Comparison of ENCODE assay signal across 8 cellular contexts in the genomic region with DNA sequence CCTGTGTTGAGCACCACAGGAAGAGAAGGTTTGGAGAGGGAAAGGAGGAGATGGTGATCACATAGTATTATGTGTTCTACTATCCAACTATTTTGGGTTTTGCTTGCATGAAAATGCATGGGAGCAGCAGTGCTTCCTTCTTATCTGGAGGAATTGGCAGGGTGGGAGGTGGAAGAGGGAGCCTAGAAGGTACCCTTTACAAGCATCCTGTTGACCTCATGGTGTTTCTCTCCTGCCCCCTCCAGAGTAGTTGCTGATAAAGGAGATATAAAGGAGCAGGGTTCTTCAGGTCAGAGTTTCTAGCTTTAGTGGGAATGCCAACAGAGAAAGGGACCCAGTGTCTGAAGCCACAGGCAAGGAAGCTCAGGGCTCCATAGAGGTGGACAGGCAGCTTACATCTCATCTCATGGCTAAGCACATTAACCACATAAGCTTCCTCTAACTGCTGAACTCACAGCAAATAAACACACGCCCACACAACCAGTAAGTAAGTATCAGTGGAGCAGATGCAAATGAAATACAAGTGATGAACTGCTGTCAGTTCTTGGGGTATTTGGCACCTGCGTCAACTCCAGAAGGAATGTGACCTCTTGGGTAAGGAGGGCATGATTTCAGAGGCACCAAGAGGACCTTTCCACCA.
A peak's percentile ranks its signal among the peaks of the same experiment; 100 is the strongest.
DNase-seq lines count a peak whose midpoint lies in the region; ATAC-seq and TF ChIP-seq lines count a peak whose summit lies in the region.

No MANE protein-coding gene starts in this region.

- no peaks in the 10 kb centered on the region for H3K79me2 ChIP-seq in osteoblast (ENCODE audit: insufficient read depth, low read length)

- no peaks in the 10 kb centered on the region for H3K27me3 ChIP-seq in osteoblast (ENCODE audit: insufficient read depth, low read length)

- no peaks in the 10 kb centered on the region for H3K9me3 ChIP-seq in osteoblast (ENCODE audit: low read depth, low read length)

- H3K36me3 ChIP-seq in osteoblast (ENCODE audit: insufficient read depth, low read length), result no peaks in the 10 kb centered on the region

- no peak overlapping the region for H3K4me3 ChIP-seq in osteoblast (ENCODE audit: insufficient read depth, low read length)

- H3K4me1 ChIP-seq in osteoblast (ENCODE audit: insufficient read depth, low read length), result peaks cover 37% of the 10 kb centered on the region

- peak overlapping the region; percentile 80 for H3K27ac Mint-ChIP-seq in mesothelial cell of epicardium

- H3K4me3 Mint-ChIP-seq in mesothelial cell of epicardium, result no peak overlapping the region

- intact Hi-C loops in left cardiac atrium (cut with DNase I), result no loop called here

- H3K4me2 ChIP-seq in osteoblast (ENCODE audit: insufficient read depth, low read length), result no peak overlapping the region

- no peak overlapping the region for H2AFZ ChIP-seq in osteoblast (ENCODE audit: low read length)

- H3K27ac ChIP-seq in osteoblast (ENCODE audit: low read depth, low read length), result no peak overlapping the region

- peak; percentile 72 for DNase-seq in NCI-H82 treated with DMSO at 0.1 percent for 48 hours (lab: John Stamatoyannopoulos, UW; ENCODE audit: unreplicated experiment)
- no peak for DNase-seq in mesothelial cell of epicardium (ENCODE audit: low spot score in 2 of 2, unreplicated experiment in 2 of 2)
- DNase-seq in left cardiac atrium, result no peak
- DNase-seq in kidney glomerular epithelial cell (lab: John Stamatoyannopoulos, UW), result no peak
- no peak for DNase-seq in osteoblast (ENCODE audit: insufficient read length, low spot score, missing footprints)
- no peak for DNase-seq in stimulated activated CD4-positive, alpha-beta T cell treated with anti-CD3 and anti-CD28 coated beads, Interleukin-2, amount 100 ng/mL, for 48 hours

- peaks cover 18% of the 10 kb centered on the region for H3K36me3 Mint-ChIP-seq in mesothelial cell of epicardium

- H4K20me1 ChIP-seq in osteoblast (ENCODE audit: insufficient read depth, low read length), result no peaks in the 10 kb centered on the region

- peaks cover 28% of the 10 kb centered on the region for H3K9me3 Mint-ChIP-seq in mesothelial cell of epicardium

- ATAC-seq in GM18517 (IDR thresholded peaks at IDR 0.05; ENCODE audit: unreplicated experiment), result peak; percentile 95
- peak; percentile 97 for ATAC-seq in HG02571 (IDR thresholded peaks at IDR 0.05; ENCODE audit: unreplicated experiment)
- no peak for ATAC-seq in left cardiac atrium

- H3K4me1 Mint-ChIP-seq in mesothelial cell of epicardium, result peaks cover 30% of the 10 kb centered on the region

- no peaks in the 10 kb centered on the region for H3K27me3 Mint-ChIP-seq in mesothelial cell of epicardium (ENCODE audit: low read depth)

- TF ChIP-seq CTCF in mesothelial cell of epicardium (IDR thresholded peaks at IDR 0.05; ENCODE audit: unreplicated experiment) (no peak), osteoblast (IDR thresholded peaks at IDR 0.05; ENCODE audit: extremely low read depth, low read depth, low read length) (no peak)

Comparison
In these comparisons a context has a peak if more than half of its experiments do, and no peak if none do; other contexts are left out.
1. ATAC-seq: peak in GM18517 (single experiment) and HG02571 (single experiment); none in left cardiac atrium (0 of 2).